ENCODE assay signal across 9 cellular contexts in genomic region chr7:1668932-1669485, GRCh38. TPM values are rescaled to one million over a fixed set of nuclear protein-coding genes. Genes with fewer than 3 reads are reported as not detected.
DNase-seq lines count a peak whose midpoint lies in the region; ATAC-seq and TF ChIP-seq lines count a peak whose summit lies in the region.
"Had no signal": no experiment of that assay in that cellular context is flagged by ENCODE, and none has a peak within 500 bp of the region (broad histone marks: within the 10 kb centered on the region; RNA-seq: fewer than 3 reads in every experiment).

No MANE protein-coding gene starts in this region.

- no peaks in the 10 kb centered on the region for H3K9me3 Mint-ChIP-seq in CD4-positive, CD25-positive, alpha-beta regulatory T cell
- H3K9me3 Mint-ChIP-seq in naive thymus-derived CD4-positive, alpha-beta T cell, result no peaks in the 10 kb centered on the region

- peaks cover 34% of the 10 kb centered on the region for H3K27me3 Mint-ChIP-seq in CD4-positive, CD25-positive, alpha-beta regulatory T cell
- peaks cover 18 to 32% (median 24%) of the 10 kb centered on the region in 5 donors for H3K27me3 Mint-ChIP-seq in naive thymus-derived CD4-positive, alpha-beta T cell

- DNase-seq in CD4-positive, CD25-positive, alpha-beta regulatory T cell, result no peak
- DNase-seq in ecto neural progenitor cell (ENCODE audit: low spot score), result peak; percentile 78
- DNase-seq in naive thymus-derived CD4-positive, alpha-beta T cell, result no peak
- no peak for DNase-seq in substantia nigra (lab: John Stamatoyannopoulos, UW)

- no peak overlapping the region for H3K4me3 ChIP-seq in CD4-positive, CD25-positive, alpha-beta regulatory T cell (ENCODE audit: low read depth, low read length)
- H3K4me3 ChIP-seq in HEK293 (ENCODE audit: low read depth, low read length), result no peak overlapping the region
- H3K4me3 ChIP-seq in naive thymus-derived CD4-positive, alpha-beta T cell (ENCODE audit: low read length), result no peak overlapping the region

- H3K36me3 ChIP-seq in CD4-positive, CD25-positive, alpha-beta regulatory T cell (ENCODE audit: control insufficient read depth, insufficient read depth, low read length), result no peaks in the 10 kb centered on the region
- no peaks in the 10 kb centered on the region for H3K36me3 ChIP-seq in HEK293 (ENCODE audit: control insufficient read depth in 2 of 2, insufficient read depth in 1 of 2, low read length in 2 of 2)
- no peaks in the 10 kb centered on the region for H3K36me3 ChIP-seq in naive thymus-derived CD4-positive, alpha-beta T cell (ENCODE audit: control insufficient read depth in 2 of 3, insufficient read depth in 3 of 3, low read length in 3 of 3)

- no peaks in the 10 kb centered on the region for H3K27me3 ChIP-seq in CD4-positive, CD25-positive, alpha-beta regulatory T cell (ENCODE audit: control insufficient read depth, insufficient read depth, low read length)
- H3K27me3 ChIP-seq in naive thymus-derived CD4-positive, alpha-beta T cell (ENCODE audit: control insufficient read depth in 2 of 2, insufficient read depth in 2 of 2, low read length in 2 of 2), result peaks cover 0 to 10% of the 10 kb centered on the region in 2 donors

- TF ChIP-seq CTCF in HEK293 (tag by site-specific recombination; IDR thresholded peaks at IDR 0.05), result no peak

- H3K4me3 Mint-ChIP-seq in CD4-positive, CD25-positive, alpha-beta regulatory T cell, result peak overlapping the region in 3 of 4 donors; percentile 69 to 81 (median 69)
- H3K4me3 Mint-ChIP-seq in naive thymus-derived CD4-positive, alpha-beta T cell, result peak overlapping the region; percentile 2 to 90 (median 66)

- H3K4me1 Mint-ChIP-seq in CD4-positive, CD25-positive, alpha-beta regulatory T cell, result peaks cover 0 to 15% (median 1%) of the 10 kb centered on the region in 4 donors
- peaks cover 3 to 14% (median 5%) of the 10 kb centered on the region in 7 donors for H3K4me1 Mint-ChIP-seq in naive thymus-derived CD4-positive, alpha-beta T cell

- no peak overlapping the region for H3K27ac ChIP-seq in CD4-positive, CD25-positive, alpha-beta regulatory T cell (ENCODE audit: insufficient read depth, low read length, poor library complexity, severe bottlenecking)
- H3K27ac ChIP-seq in HEK293 (ENCODE audit: extremely low read depth, low read depth, low read length), result no peak overlapping the region
- H3K27ac ChIP-seq in naive thymus-derived CD4-positive, alpha-beta T cell (ENCODE audit: low read depth, low read length), result no peak overlapping the region
- H3K27ac ChIP-seq in substantia nigra (ENCODE audit: low read depth, low read length, poor library complexity, severe bottlenecking), result no peak overlapping the region

- intact Hi-C loops in naive thymus-derived CD4-positive, alpha-beta T cell (cut with micrococcal nuclease), result loop anchor here (10.0 kb wide), 3 partner anchors 86 to 436 kb away; no protein-coding TSS in a partner anchor

- no peak overlapping the region for H3K27ac Mint-ChIP-seq in CD4-positive, CD25-positive, alpha-beta regulatory T cell
- no peak overlapping the region for H3K27ac Mint-ChIP-seq in naive thymus-derived CD4-positive, alpha-beta T cell

- no peaks in the 10 kb centered on the region for H3K36me3 Mint-ChIP-seq in CD4-positive, CD25-positive, alpha-beta regulatory T cell
- no peaks in the 10 kb centered on the region for H3K36me3 Mint-ChIP-seq in naive thymus-derived CD4-positive, alpha-beta T cell

- CTCF ChIA-PET in HEK293 (lab: Yijun Ruan, JAX), result interaction anchor here (0.6 to 0.9 kb wide), 3 partner anchors 126 to 1252 kb away, joined by 3 read pairs; no protein-coding TSS in a partner anchor
- CTCF ChIA-PET in naive thymus-derived CD4-positive, alpha-beta T cell (lab: Charles Lee), result interaction anchor here (0.5 kb wide), 1 partner anchor 53 kb away, joined by 3 read pairs; no protein-coding TSS in a partner anchor

- H3K9me3 ChIP-seq in CD4-positive, CD25-positive, alpha-beta regulatory T cell (ENCODE audit: control insufficient read depth in 2 of 2, low read length in 2 of 2), result no peaks in the 10 kb centered on the region
- no peaks in the 10 kb centered on the region for H3K9me3 ChIP-seq in HEK293 (ENCODE audit: control insufficient read depth, insufficient read depth, low read depth, low read length)
- no peaks in the 10 kb centered on the region for H3K9me3 ChIP-seq in naive thymus-derived CD4-positive, alpha-beta T cell (ENCODE audit: control insufficient read depth in 2 of 3, low read length in 3 of 3)

- ATAC-seq in CD4-positive, CD25-positive, alpha-beta regulatory T cell (ENCODE audit: low read depth in 2 of 2), result no peak
- ATAC-seq in naive thymus-derived CD4-positive, alpha-beta T cell, result no peak
- no peak for ATAC-seq in GM19328 (IDR thresholded peaks at IDR 0.05; ENCODE audit: unreplicated experiment)
- ATAC-seq in HG02885 (IDR thresholded peaks at IDR 0.05; ENCODE audit: poor library complexity, unreplicated experiment), result no peak
- ATAC-seq in HG03025 (IDR thresholded peaks at IDR 0.05; ENCODE audit: low FRiP score, unreplicated experiment), result no peak

- peaks cover 26% of the 10 kb centered on the region for H3K4me1 ChIP-seq in CD4-positive, CD25-positive, alpha-beta regulatory T cell (ENCODE audit: control insufficient read depth, insufficient read depth, low read length, poor library complexity, severe bottlenecking)
- 0 out of 2 replicates have a peak, but pooled peaks cover 3% of the 10 kb centered on the region for H3K4me1 ChIP-seq in HEK293 (ENCODE audit: control insufficient read depth, insufficient read depth, low read length)
- H3K4me1 ChIP-seq in naive thymus-derived CD4-positive, alpha-beta T cell (ENCODE audit: control insufficient read depth in 2 of 2, insufficient read depth in 2 of 2, low read length in 2 of 2), result no peaks in the 10 kb centered on the region

- POLR2A ChIA-PET in HEK293 (lab: Yijun Ruan, JAX), result interaction anchor here (0.6 kb wide), 2 partner anchors 300 to 649 kb away, joined by 4 to 6 read pairs; no protein-coding TSS in a partner anchor
- POLR2A ChIA-PET in naive thymus-derived CD4-positive, alpha-beta T cell (lab: Charles Lee), result no interaction called here

TF ChIP-seq in HEK293, 187 proteins besides CTCF, POLR2A, EP300 and RAD21:
- TF ChIP-seq ZFHX2 (tag by site-specific recombination; conservative IDR thresholded peaks at IDR 0.05) (0 out of 2 replicates have a peak, but pooled peaks have one; percentile 24), ZBTB10 (tag by site-specific recombination; IDR thresholded peaks at IDR 0.05) (0 out of 2 replicates have a peak, but pooled peaks have one; percentile 16), ZNF335 (tag by site-specific recombination; conservative IDR thresholded peaks at IDR 0.05) (peak; percentile 36; the same call in 1 of the 2 replicates), ELK4 (IDR thresholded peaks at IDR 0.05; ENCODE audit: borderline replicate concordance, low read depth, low read length) (no peak)

RNA-seq across cellular contexts. Expression of gene ELFN1, which starts 1.1 kb away (rescaled TPM):
- total RNA-seq in CD4-positive, CD25-positive, alpha-beta regulatory T cell, result not detected
- polyA plus RNA-seq in CD4-positive, CD25-positive, alpha-beta regulatory T cell, result not detected
- total RNA-seq in naive thymus-derived CD4-positive, alpha-beta T cell, result under 1 TPM in 1 of 5 experiments, not detected in 4; 0.19 TPM
- polyA plus RNA-seq in naive thymus-derived CD4-positive, alpha-beta T cell, result not detected
- total RNA-seq: myocyte had no signal
